ENCODE assay signal across 8 cellular contexts in genomic region chr7:116210345-116211005, GRCh38. TPM values are rescaled to one million over a fixed set of nuclear protein-coding genes. Genes with fewer than 3 reads are reported as not detected.
A peak's percentile ranks its signal among the peaks of the same experiment; 100 is the strongest.
DNase-seq lines count a peak whose midpoint lies in the region; ATAC-seq, FAIRE-seq and TF ChIP-seq lines count a peak whose summit lies in the region.

TSS of gene TES (plus strand) at chr7:116210539. CDS start at chr7:116210708, 169 bp downstream.

- intact Hi-C loops in activated CD8-positive, alpha-beta T cell treated with anti-CD3 and anti-CD28 coated beads for 36 hours (cut with micrococcal nuclease) = no loop called here

- H3K56ac ChIP-seq in H1 (replicated peaks; ENCODE audit: insufficient read length, low read depth, low read length) = no peak within 1 kb of the TSS

- H3K36me3 ChIP-seq in H1 (ENCODE audit: control insufficient read depth in 2 of 4, insufficient read depth in 4 of 4, low read length in 3 of 4) = no peaks in the 10 kb centered on the region; a peak in 1 of 8 replicates
- H3K36me3 ChIP-seq in mucosa of rectum (ENCODE audit: control insufficient read depth in 2 of 2, insufficient read depth in 2 of 2, low read length in 2 of 2) = no peaks in the 10 kb centered on the region

- peak within 1 kb of the TSS; percentile 94 for H2AFZ ChIP-seq in H1 (ENCODE audit: low read length)

- peaks cover 0 to 4% (median under 1%) of the 10 kb centered on the region in 4 experiments; a peak in 3 of 7 replicates for H3K27me3 ChIP-seq in H1 (replicated peaks in 1 of 4; ENCODE audit: control insufficient read depth in 3 of 4, extremely low read depth in 1 of 4, insufficient read depth in 3 of 4, low read length in 3 of 4)
- H3K27me3 ChIP-seq in mucosa of rectum (ENCODE audit: control insufficient read depth in 2 of 2, insufficient read depth in 2 of 2, low read length in 2 of 2) = no peaks in the 10 kb centered on the region

- no peaks in the 10 kb centered on the region for H3K79me1 ChIP-seq in H1 (ENCODE audit: low read depth, low read length)

- peak within 1 kb of the TSS; percentile 72 to 89 for H3K4me2 ChIP-seq in H1 (ENCODE audit: insufficient read depth in 1 of 2, low read depth in 2 of 2, low read length in 2 of 2)

- peak in 1 of 2 experiments; percentile 35; a peak in 1 of 3 replicates for TF ChIP-seq POLR2A in H1 (IDR thresholded peaks at IDR 0.05; ENCODE audit: control extremely low read depth in 1 of 2, low read depth in 2 of 2, low read length in 2 of 2)

- no peak within 1 kb of the TSS for H4K5ac ChIP-seq in H1 (ENCODE audit: insufficient read length, low read depth, low read length)

- no peak within 1 kb of the TSS for H4K91ac ChIP-seq in H1 (replicated peaks; ENCODE audit: insufficient read length, low read length)

- H2BK12ac ChIP-seq in H1 (ENCODE audit: low read depth, low read length) = peak within 1 kb of the TSS; percentile 82; the same call in 1 of the 2 replicates

- no peaks in the 10 kb centered on the region for H3K9me3 Mint-ChIP-seq in activated CD8-positive, alpha-beta T cell treated with anti-CD3 and anti-CD28 coated beads for 36 hours
- H3K9me3 Mint-ChIP-seq in stimulated activated memory B cell treated with anti-CD40 and anti-IgM and Interleukin-4, amounts not matched to agents 10 μg/mL and 1 μg/mL and 100 μg/mL, for 72 hours = no peaks in the 10 kb centered on the region

- H2BK15ac ChIP-seq in H1 (ENCODE audit: low read length) = peak within 1 kb of the TSS; percentile 84

- H3K4me3 Mint-ChIP-seq in activated CD8-positive, alpha-beta T cell treated with anti-CD3 and anti-CD28 coated beads for 36 hours = peak within 1 kb of the TSS; percentile 97
- peak within 1 kb of the TSS; percentile 99 for H3K4me3 Mint-ChIP-seq in stimulated activated memory B cell treated with anti-CD40 and anti-IgM and Interleukin-4, amounts not matched to agents 10 μg/mL and 1 μg/mL and 100 μg/mL, for 72 hours

- H3K27ac ChIP-seq in H1 (ENCODE audit: low read depth, low read length) (no peak within 1 kb of the TSS), mucosa of rectum (ENCODE audit: low read depth in 2 of 2, low read length in 2 of 2) (peak within 1 kb of the TSS; percentile 94 to 98)

- 0 out of 3 replicates have a peak, but pooled peaks of 1 of the 2 experiments have one; percentile 10 for TF ChIP-seq EP300 in H1 (IDR thresholded peaks at IDR 0.05; ENCODE audit: borderline replicate concordance in 1 of 2, low read depth in 2 of 2, low read length in 2 of 2)

- 1% methylated on average over 59 of the region's 83 CpGs; no CpG with 5 or more reads in 1 of the 2 experiments for WGBS in H1 (ENCODE audit: extremely low coverage in 1 of 2, insufficient coverage in 1 of 2, insufficient read length in 1 of 2, insufficient replicate concordance in 2 of 2, low coverage in 1 of 2, low lambda C conversion rate in 2 of 2, missing lambda C conversion rate in 1 of 2), 2 experiments

- H3K27ac Mint-ChIP-seq in activated CD8-positive, alpha-beta T cell treated with anti-CD3 and anti-CD28 coated beads for 36 hours = peak within 1 kb of the TSS; percentile 97
- peak within 1 kb of the TSS; percentile 97 for H3K27ac Mint-ChIP-seq in stimulated activated memory B cell treated with anti-CD40 and anti-IgM and Interleukin-4, amounts not matched to agents 10 μg/mL and 1 μg/mL and 100 μg/mL, for 72 hours

- peaks cover 20% of the 10 kb centered on the region for H3K36me3 Mint-ChIP-seq in activated CD8-positive, alpha-beta T cell treated with anti-CD3 and anti-CD28 coated beads for 36 hours (ENCODE audit: low read depth)
- peaks cover 5% of the 10 kb centered on the region for H3K36me3 Mint-ChIP-seq in stimulated activated memory B cell treated with anti-CD40 and anti-IgM and Interleukin-4, amounts not matched to agents 10 μg/mL and 1 μg/mL and 100 μg/mL, for 72 hours

- H3K23ac ChIP-seq in H1 (ENCODE audit: insufficient read length) = no peak within 1 kb of the TSS

- no peak within 1 kb of the TSS for H3K14ac ChIP-seq in H1 (ENCODE audit: insufficient read length)

- H3K4me3 ChIP-seq in H1 (ENCODE audit: extremely low read depth in 1 of 4, insufficient read depth in 2 of 4, low read depth in 3 of 4, low read length in 4 of 4) (peak within 1 kb of the TSS; percentile 69 to 97 (median 90)), mucosa of rectum (ENCODE audit: low read length in 2 of 2) (peak within 1 kb of the TSS; percentile 76 to 93)

- peak; percentile 53 for DNase-seq in NCI-H82 (lab: John Stamatoyannopoulos, UW)
- DNase-seq in NCI-H82 treated with DMSO at 0.1 percent for 48 hours (lab: John Stamatoyannopoulos, UW; ENCODE audit: unreplicated experiment) = no peak
- peak; percentile 65 for DNase-seq in NCI-H460 (ENCODE audit: extremely low read depth, low read depth)
- peak; percentile 72 for DNase-seq in activated CD8-positive, alpha-beta T cell treated with anti-CD3 and anti-CD28 coated beads for 36 hours
- peak; percentile 51 to 84 for DNase-seq in H1 (ENCODE audit: low read depth in 1 of 2, low spot score in 2 of 2)

- CTCF ChIA-PET in activated CD8-positive, alpha-beta T cell treated with anti-CD3 and anti-CD28 coated beads for 36 hours (lab: Charles Lee) = interaction anchor here (1.1 to 4.2 kb wide), 11 partner anchors 12 to 379 kb away, joined by 3 to 35 read pairs (median 4); no protein-coding TSS in a partner anchor
- CTCF ChIA-PET in H1 (lab: Charles Lee; ENCODE audit: partially characterized antibody) = interaction anchor here (0.8 to 4.2 kb wide), 8 partner anchors 16 to 49 kb away, joined by 3 to 19 read pairs (median 4); no protein-coding TSS in a partner anchor

- H4K20me1 ChIP-seq in H1 (replicated peaks in 1 of 2; ENCODE audit: control insufficient read depth in 1 of 2, insufficient read depth in 2 of 2, low read length in 2 of 2) = no peaks in the 10 kb centered on the region

- no peak for FAIRE-seq in H1 (lab: Jason Lieb, UNC)

- H3K27me3 Mint-ChIP-seq in activated CD8-positive, alpha-beta T cell treated with anti-CD3 and anti-CD28 coated beads for 36 hours = no peaks in the 10 kb centered on the region
- no peaks in the 10 kb centered on the region for H3K27me3 Mint-ChIP-seq in stimulated activated memory B cell treated with anti-CD40 and anti-IgM and Interleukin-4, amounts not matched to agents 10 μg/mL and 1 μg/mL and 100 μg/mL, for 72 hours

- TF ChIP-seq CTCF in activated CD8-positive, alpha-beta T cell treated with anti-CD3 and anti-CD28 coated beads for 36 hours (IDR thresholded peaks at IDR 0.05) = no peak
- TF ChIP-seq CTCF in H1 (IDR thresholded peaks at IDR 0.05; ENCODE audit: control extremely low read depth in 1 of 3, insufficient read depth in 1 of 3, low read depth in 1 of 3, low read length in 3 of 3) = no peak

- H3K9me3 ChIP-seq in H1 (ENCODE audit: insufficient read depth in 2 of 2, low read depth in 1 of 2, low read length in 1 of 2) (no peaks in the 10 kb centered on the region), mucosa of rectum (ENCODE audit: control insufficient read depth in 2 of 2, low read length in 2 of 2) (no peaks in the 10 kb centered on the region)

- TF ChIP-seq RAD21 in H1 (IDR thresholded peaks at IDR 0.05 in 1 of 2, conservative IDR thresholded peaks at IDR 0.05 in 1 of 2; ENCODE audit: low read depth in 2 of 2, low read length in 2 of 2) = no peak

- H3K4me1 ChIP-seq in H1 (replicated peaks in 1 of 4; ENCODE audit: control insufficient read depth in 3 of 4, insufficient read depth in 4 of 4, low read length in 3 of 4) (peaks cover 0 to 3% (median under 1%) of the 10 kb centered on the region in 4 experiments; a peak in 1 of 7 replicates), mucosa of rectum (ENCODE audit: control insufficient read depth in 2 of 2, insufficient read depth in 2 of 2, low read length in 2 of 2) (peaks cover 9 to 11% of the 10 kb centered on the region in 2 donors)

- H3K9ac ChIP-seq in H1 (replicated peaks in 1 of 4; ENCODE audit: extremely low read depth in 1 of 4, low read depth in 3 of 4, low read length in 3 of 4) = peak within 1 kb of the TSS in 3 of 4 experiments; percentile 5 to 46 (median 14); a peak in 4 of 7 replicates
- peak within 1 kb of the TSS; percentile 98 to 99 for H3K9ac ChIP-seq in mucosa of rectum (ENCODE audit: low read depth in 1 of 2, low read length in 2 of 2)

- H3K4ac ChIP-seq in H1 (replicated peaks; ENCODE audit: insufficient read length, low read depth, low read length) = no peak within 1 kb of the TSS

- H3K23me2 ChIP-seq in H1 (ENCODE audit: low read depth, low read length) = peaks cover 3% of the 10 kb centered on the region; the same call in 1 of the 2 replicates

- H2BK120ac ChIP-seq in H1 (replicated peaks; ENCODE audit: low read depth, low read length) = no peak within 1 kb of the TSS

- POLR2A ChIA-PET in activated CD8-positive, alpha-beta T cell treated with anti-CD3 and anti-CD28 coated beads for 36 hours (lab: Charles Lee) = interaction anchor here (0.6 to 2.1 kb wide), 8 partner anchors 9 to 800 kb away, joined by 3 to 13 read pairs (median 3); no protein-coding TSS in a partner anchor
- POLR2A ChIA-PET in H1 (lab: Charles Lee; ENCODE audit: partially characterized antibody) = interaction anchor here (0.6 to 2.3 kb wide), 12 partner anchors 9 to 470 kb away, joined by 3 to 10 read pairs (median 4); no protein-coding TSS in a partner anchor

- peaks cover 43% of the 10 kb centered on the region for H3K4me1 Mint-ChIP-seq in activated CD8-positive, alpha-beta T cell treated with anti-CD3 and anti-CD28 coated beads for 36 hours (ENCODE audit: low read depth)
- peaks cover 40% of the 10 kb centered on the region for H3K4me1 Mint-ChIP-seq in stimulated activated memory B cell treated with anti-CD40 and anti-IgM and Interleukin-4, amounts not matched to agents 10 μg/mL and 1 μg/mL and 100 μg/mL, for 72 hours

- no peak within 1 kb of the TSS for H2BK20ac ChIP-seq in H1 (ENCODE audit: low read length)

- 0 out of 4 replicates have a peak, but pooled peaks cover 0 to 11% of the 10 kb centered on the region in 2 experiments for H3K79me2 ChIP-seq in H1 (ENCODE audit: control insufficient read depth in 1 of 2, insufficient read depth in 2 of 2, low read length in 2 of 2)

- ATAC-seq in HG02973 (IDR thresholded peaks at IDR 0.05; ENCODE audit: unreplicated experiment) = peak; percentile 86
- peak; percentile 76 for ATAC-seq in activated CD8-positive, alpha-beta T cell treated with anti-CD3 and anti-CD28 coated beads for 36 hours
- ATAC-seq in stimulated activated memory B cell treated with anti-CD40 and anti-IgM and Interleukin-4, amounts not matched to agents 10 μg/mL and 1 μg/mL and 100 μg/mL, for 72 hours = peak; percentile 96

- H2AK5ac ChIP-seq in H1 (ENCODE audit: low read depth, low read length) = no peak within 1 kb of the TSS; the same call in 1 of the 2 replicates

- H2BK5ac ChIP-seq in H1 (ENCODE audit: low read depth, low read length) = no peak within 1 kb of the TSS

- H4K8ac ChIP-seq in H1 (ENCODE audit: extremely low read depth, insufficient read depth, low read length) = peak within 1 kb of the TSS; percentile 86

- 0 out of 2 replicates have a peak within 1 kb of the TSS, but pooled peaks have one; percentile 13 for H3K18ac ChIP-seq in H1 (ENCODE audit: extremely low read depth, low read length)

RNA-seq across cellular contexts. Expression of gene TES, which starts in this region (rescaled TPM):
- total RNA-seq in NCI-H460 (2014; rRNA removed; shearing (Covaris generic)) = 118 TPM in 2 replicates
- polyA plus RNA-seq in NCI-H460 (2014; cell fraction: nucleus; rRNA removed) = 89.4 and 143 TPM in 2 replicates
- total RNA-seq in activated CD8-positive, alpha-beta T cell treated with anti-CD3 and anti-CD28 coated beads for 36 hours = 10 to 100 TPM; 63.9 to 65.7 TPM
- 32.2 and 36.3 TPM in 2 replicates for total RNA-seq in H1 (2021; fragmentation: NEBNext Ultra II Directional; extraction: Animal tissue kit (Norgen Biotek cat#: 25700))
- polyA plus RNA-seq in H1 (2011; rRNA removed) = 11.6 and 18.2 TPM in 2 replicates
- polyA plus RNA-seq in H1 (2011; cell fraction: cytosol; rRNA removed) = 20.8 TPM
- 24.1 TPM for polyA plus RNA-seq in H1 (2011; cell fraction: nucleus; rRNA removed)
- polyA plus RNA-seq in H1 (2012, experiment 1 of 2) = 18.6 to 20.5 TPM (median 19.9 TPM) in 4 replicates
- polyA plus RNA-seq in H1 (2012, experiment 2 of 2) = 3.6 TPM
- polyA plus RNA-seq in H1 (2013, experiment 1 of 2) = 37.5 TPM
- polyA plus RNA-seq in H1 (2013, experiment 2 of 2) = 38.6 TPM
- polyA minus RNA-seq in H1 (2011; rRNA and poly(A)+ RNA removed) = 27.1 and 39.1 TPM in 2 replicates
- polyA minus RNA-seq in H1 (2011; cell fraction: cytosol; rRNA and poly(A)+ RNA removed) = 14.5 TPM
- polyA minus RNA-seq in H1 (2011; cell fraction: nucleus; rRNA and poly(A)+ RNA removed) = 16.2 TPM
